1 cellular context compared by ENCODE assay signal in the genomic region with DNA sequence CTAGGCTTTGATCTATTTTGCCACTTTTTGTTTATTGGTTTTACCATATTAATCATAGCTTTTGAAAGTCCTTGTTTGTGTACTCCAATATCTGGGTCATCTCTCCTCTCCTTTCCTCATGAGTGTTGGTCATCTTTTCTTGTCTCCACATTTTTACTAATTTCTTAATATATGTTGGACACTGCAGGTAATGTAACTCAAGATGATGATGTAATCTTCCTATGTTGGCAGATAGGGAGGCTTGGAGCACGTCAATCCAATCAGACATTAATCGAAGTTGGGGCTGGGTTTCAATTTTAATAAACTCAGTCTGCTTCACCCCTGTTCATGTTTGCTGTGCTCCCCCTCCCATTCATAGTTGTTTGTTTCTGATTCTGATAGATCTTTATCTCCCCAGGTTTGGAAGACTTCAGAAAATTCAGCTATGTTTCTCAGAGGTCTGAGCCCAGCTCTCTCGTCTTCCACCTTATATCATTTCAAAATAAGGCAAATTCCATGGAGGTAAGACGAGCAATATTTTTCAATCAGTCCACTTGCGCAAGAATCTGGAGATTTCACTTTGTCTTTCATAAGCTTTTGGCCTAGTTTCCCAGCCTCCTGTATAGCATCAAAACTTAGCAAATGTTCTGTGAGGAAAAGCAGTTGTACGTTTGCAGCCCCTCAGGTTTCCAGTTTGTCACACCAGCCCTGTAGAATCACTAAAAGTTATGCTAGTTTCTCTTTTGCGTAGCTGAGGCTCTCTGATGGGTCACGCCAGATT.
TF ChIP-seq lines count a peak whose summit lies in the region.

No MANE protein-coding gene starts in this region.

TF ChIP-seq in GM23338, 12 proteins besides CTCF, POLR2A, EP300 and RAD21 (continued from another document):
- TF ChIP-seq, protein P1, sequence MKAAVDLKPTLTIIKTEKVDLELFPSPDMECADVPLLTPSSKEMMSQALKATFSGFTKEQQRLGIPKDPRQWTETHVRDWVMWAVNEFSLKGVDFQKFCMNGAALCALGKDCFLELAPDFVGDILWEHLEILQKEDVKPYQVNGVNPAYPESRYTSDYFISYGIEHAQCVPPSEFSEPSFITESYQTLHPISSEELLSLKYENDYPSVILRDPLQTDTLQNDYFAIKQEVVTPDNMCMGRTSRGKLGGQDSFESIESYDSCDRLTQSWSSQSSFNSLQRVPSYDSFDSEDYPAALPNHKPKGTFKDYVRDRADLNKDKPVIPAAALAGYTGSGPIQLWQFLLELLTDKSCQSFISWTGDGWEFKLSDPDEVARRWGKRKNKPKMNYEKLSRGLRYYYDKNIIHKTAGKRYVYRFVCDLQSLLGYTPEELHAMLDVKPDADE (IDR thresholded peaks at IDR 0.05): no peak
- TF ChIP-seq EZH2 (IDR thresholded peaks at IDR 0.05; ENCODE audit: low read depth, unreplicated experiment): no peak
- no peak for TF ChIP-seq ZNF331 (CRISPR knock-in tag; IDR thresholded peaks at IDR 0.05; ENCODE audit: low read depth)
- no peak for TF ChIP-seq EZH2phosphoT487 (IDR thresholded peaks at IDR 0.05; ENCODE audit: unreplicated experiment)
- TF ChIP-seq POLR2AphosphoS5 (IDR thresholded peaks at IDR 0.05; ENCODE audit: low read depth): no peak
- TF ChIP-seq STAT1 (IDR thresholded peaks at IDR 0.05; ENCODE audit: unreplicated experiment): no peak
- no peak for TF ChIP-seq JUNB (IDR thresholded peaks at IDR 0.05; ENCODE audit: unreplicated experiment)
- TF ChIP-seq, protein P2, sequence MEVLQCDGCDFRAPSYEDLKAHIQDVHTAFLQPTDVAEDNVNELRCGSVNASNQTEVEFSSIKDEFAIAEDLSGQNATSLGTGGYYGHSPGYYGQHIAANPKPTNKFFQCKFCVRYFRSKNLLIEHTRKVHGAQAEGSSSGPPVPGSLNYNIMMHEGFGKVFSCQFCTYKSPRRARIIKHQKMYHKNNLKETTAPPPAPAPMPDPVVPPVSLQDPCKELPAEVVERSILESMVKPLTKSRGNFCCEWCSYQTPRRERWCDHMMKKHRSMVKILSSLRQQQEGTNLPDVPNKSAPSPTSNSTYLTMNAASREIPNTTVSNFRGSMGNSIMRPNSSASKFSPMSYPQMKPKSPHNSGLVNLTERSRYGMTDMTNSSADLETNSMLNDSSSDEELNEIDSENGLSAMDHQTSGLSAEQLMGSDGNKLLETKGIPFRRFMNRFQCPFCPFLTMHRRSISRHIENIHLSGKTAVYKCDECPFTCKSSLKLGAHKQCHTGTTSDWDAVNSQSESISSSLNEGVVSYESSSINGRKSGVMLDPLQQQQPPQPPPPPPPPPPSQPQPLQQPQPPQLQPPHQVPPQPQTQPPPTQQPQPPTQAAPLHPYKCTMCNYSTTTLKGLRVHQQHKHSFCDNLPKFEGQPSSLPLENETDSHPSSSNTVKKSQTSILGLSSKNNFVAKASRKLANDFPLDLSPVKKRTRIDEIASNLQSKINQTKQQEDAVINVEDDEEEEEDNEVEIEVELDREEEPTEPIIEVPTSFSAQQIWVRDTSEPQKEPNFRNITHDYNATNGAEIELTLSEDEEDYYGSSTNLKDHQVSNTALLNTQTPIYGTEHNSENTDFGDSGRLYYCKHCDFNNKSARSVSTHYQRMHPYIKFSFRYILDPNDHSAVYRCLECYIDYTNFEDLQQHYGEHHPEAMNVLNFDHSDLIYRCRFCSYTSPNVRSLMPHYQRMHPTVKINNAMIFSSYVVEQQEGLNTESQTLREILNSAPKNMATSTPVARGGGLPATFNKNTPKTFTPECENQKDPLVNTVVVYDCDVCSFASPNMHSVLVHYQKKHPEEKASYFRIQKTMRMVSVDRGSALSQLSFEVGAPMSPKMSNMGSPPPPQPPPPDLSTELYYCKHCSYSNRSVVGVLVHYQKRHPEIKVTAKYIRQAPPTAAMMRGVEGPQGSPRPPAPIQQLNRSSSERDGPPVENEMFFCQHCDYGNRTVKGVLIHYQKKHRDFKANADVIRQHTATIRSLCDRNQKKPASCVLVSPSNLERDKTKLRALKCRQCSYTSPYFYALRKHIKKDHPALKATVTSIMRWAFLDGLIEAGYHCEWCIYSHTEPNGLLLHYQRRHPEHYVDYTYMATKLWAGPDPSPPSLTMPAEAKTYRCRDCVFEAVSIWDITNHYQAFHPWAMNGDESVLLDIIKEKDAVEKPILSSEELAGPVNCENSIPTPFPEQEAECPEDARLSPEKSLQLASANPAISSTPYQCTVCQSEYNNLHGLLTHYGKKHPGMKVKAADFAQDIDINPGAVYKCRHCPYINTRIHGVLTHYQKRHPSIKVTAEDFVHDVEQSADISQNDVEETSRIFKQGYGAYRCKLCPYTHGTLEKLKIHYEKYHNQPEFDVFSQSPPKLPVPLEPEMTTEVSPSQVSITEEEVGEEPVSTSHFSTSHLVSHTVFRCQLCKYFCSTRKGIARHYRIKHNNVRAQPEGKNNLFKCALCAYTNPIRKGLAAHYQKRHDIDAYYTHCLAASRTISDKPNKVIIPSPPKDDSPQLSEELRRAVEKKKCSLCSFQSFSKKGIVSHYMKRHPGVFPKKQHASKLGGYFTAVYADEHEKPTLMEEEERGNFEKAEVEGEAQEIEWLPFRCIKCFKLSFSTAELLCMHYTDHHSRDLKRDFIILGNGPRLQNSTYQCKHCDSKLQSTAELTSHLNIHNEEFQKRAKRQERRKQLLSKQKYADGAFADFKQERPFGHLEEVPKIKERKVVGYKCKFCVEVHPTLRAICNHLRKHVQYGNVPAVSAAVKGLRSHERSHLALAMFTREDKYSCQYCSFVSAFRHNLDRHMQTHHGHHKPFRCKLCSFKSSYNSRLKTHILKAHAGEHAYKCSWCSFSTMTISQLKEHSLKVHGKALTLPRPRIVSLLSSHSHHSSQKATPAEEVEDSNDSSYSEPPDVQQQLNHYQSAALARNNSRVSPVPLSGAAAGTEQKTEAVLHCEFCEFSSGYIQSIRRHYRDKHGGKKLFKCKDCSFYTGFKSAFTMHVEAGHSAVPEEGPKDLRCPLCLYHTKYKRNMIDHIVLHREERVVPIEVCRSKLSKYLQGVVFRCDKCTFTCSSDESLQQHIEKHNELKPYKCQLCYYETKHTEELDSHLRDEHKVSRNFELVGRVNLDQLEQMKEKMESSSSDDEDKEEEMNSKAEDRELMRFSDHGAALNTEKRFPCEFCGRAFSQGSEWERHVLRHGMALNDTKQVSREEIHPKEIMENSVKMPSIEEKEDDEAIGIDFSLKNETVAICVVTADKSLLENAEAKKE (CRISPR knock-in tag; IDR thresholded peaks at IDR 0.05): no peak
- TF ChIP-seq, protein P3, sequence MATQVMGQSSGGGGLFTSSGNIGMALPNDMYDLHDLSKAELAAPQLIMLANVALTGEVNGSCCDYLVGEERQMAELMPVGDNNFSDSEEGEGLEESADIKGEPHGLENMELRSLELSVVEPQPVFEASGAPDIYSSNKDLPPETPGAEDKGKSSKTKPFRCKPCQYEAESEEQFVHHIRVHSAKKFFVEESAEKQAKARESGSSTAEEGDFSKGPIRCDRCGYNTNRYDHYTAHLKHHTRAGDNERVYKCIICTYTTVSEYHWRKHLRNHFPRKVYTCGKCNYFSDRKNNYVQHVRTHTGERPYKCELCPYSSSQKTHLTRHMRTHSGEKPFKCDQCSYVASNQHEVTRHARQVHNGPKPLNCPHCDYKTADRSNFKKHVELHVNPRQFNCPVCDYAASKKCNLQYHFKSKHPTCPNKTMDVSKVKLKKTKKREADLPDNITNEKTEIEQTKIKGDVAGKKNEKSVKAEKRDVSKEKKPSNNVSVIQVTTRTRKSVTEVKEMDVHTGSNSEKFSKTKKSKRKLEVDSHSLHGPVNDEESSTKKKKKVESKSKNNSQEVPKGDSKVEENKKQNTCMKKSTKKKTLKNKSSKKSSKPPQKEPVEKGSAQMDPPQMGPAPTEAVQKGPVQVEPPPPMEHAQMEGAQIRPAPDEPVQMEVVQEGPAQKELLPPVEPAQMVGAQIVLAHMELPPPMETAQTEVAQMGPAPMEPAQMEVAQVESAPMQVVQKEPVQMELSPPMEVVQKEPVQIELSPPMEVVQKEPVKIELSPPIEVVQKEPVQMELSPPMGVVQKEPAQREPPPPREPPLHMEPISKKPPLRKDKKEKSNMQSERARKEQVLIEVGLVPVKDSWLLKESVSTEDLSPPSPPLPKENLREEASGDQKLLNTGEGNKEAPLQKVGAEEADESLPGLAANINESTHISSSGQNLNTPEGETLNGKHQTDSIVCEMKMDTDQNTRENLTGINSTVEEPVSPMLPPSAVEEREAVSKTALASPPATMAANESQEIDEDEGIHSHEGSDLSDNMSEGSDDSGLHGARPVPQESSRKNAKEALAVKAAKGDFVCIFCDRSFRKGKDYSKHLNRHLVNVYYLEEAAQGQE (IDR thresholded peaks at IDR 0.05; ENCODE audit: unreplicated experiment): no peak
- TF ChIP-seq NANOG (IDR thresholded peaks at IDR 0.05; ENCODE audit: borderline replicate concordance): no peak
